ENCODE assay signal across 22 cellular contexts in genomic region chr11:88324562-88325345, GRCh38. TPM values are rescaled to one million over a fixed set of nuclear protein-coding genes. Genes with fewer than 3 reads are reported as not detected.
A peak's percentile ranks its signal among the peaks of the same experiment; 100 is the strongest.
DNase-seq lines count a peak whose midpoint lies in the region; ATAC-seq and TF ChIP-seq lines count a peak whose summit lies in the region.
"Had no signal": no experiment of that assay in that cellular context is flagged by ENCODE, and none has a peak within 500 bp of the region (broad histone marks: within the 10 kb centered on the region; RNA-seq: fewer than 3 reads in every experiment).

No MANE protein-coding gene starts in this region.

- no peak for TF ChIP-seq CTCF in endodermal cell (conservative IDR thresholded peaks at IDR 0.05)

- peaks cover 41% of the 10 kb centered on the region for H3K4me1 ChIP-seq in CD8-positive, alpha-beta memory T cell (ENCODE audit: insufficient read depth, low read length)
- peaks cover 15% of the 10 kb centered on the region for H3K4me1 ChIP-seq in endodermal cell (ENCODE audit: control insufficient read depth, insufficient read depth, low read length)
- H3K4me1 ChIP-seq: SJCRH30 had no signal

- POLR2A ChIA-PET in activated CD4-positive, alpha-beta memory T cell treated with anti-CD3 and anti-CD28 coated beads, Interleukin-2, amount 10 ng/mL, durations not matched to agents 7 days and 5 days (lab: Charles Lee): interaction anchor here (0.7 to 8.9 kb wide), 11 partner anchors 7 to 213 kb away, joined by 3 to 98 read pairs (median 3); partner anchors contain the start of gene CTSC
- POLR2A ChIA-PET in activated CD4-positive, alpha-beta memory T cell treated with anti-CD3 and anti-CD28 coated beads for 36 hours (lab: Charles Lee): interaction anchor here (1.1 to 5.0 kb wide), 2 partner anchors 13 to 33 kb away, joined by 4 to 36 read pairs; partner anchors contain the start of gene CTSC
- POLR2A ChIA-PET in CD8-positive, alpha-beta memory T cell (lab: Charles Lee): interaction anchor here (0.8 to 1.0 kb wide), 2 partner anchors 12 to 13 kb away, joined by 3 to 4 read pairs; partner anchors contain the start of gene CTSC

- no peak overlapping the region for H3K9ac ChIP-seq in SK-N-MC (ENCODE audit: insufficient read length)
- H3K9ac ChIP-seq in endodermal cell (ENCODE audit: extremely low read depth, low read length, poor library complexity, severe bottlenecking): peak overlapping the region; percentile 17

- DNase-seq in activated CD4-positive, alpha-beta memory T cell treated with anti-CD3 and anti-CD28 coated beads, Interleukin-2, amount 10 ng/mL, durations not matched to agents 7 days and 5 days: no peak
- DNase-seq in activated CD4-positive, alpha-beta memory T cell treated with anti-CD3 and anti-CD28 coated beads for 36 hours: no peak
- no peak for DNase-seq in CD8-positive, alpha-beta memory T cell
- DNase-seq in SK-N-MC (ENCODE audit: low read depth, low spot score) (no peak), endodermal cell (no peak), cortex of kidney (lab: John Stamatoyannopoulos, UW) (no peak), NCI-H524 (lab: John Stamatoyannopoulos, UW) (no peak), left colon (no peak)
- DNase-seq: amygdala; C1 segment of cervical spinal cord; caudate nucleus; DMS53; effector CD4-positive, alpha-beta T cell; esophagus squamous epithelium; left cardiac atrium; MM.1S; NCI-H146; NCI-H2227 treated with DMSO at 0.1 percent for 48 hours; SJCRH30; spleen had no signal

- H3K27ac Mint-ChIP-seq in activated CD4-positive, alpha-beta memory T cell treated with anti-CD3 and anti-CD28 coated beads, Interleukin-2, amount 10 ng/mL, durations not matched to agents 7 days and 5 days: peak overlapping the region; percentile 64
- H3K27ac Mint-ChIP-seq in activated CD4-positive, alpha-beta memory T cell treated with anti-CD3 and anti-CD28 coated beads for 36 hours: no peak overlapping the region
- peak overlapping the region in 7 of 8 donors; percentile 4 to 80 (median 64) for H3K27ac Mint-ChIP-seq in CD8-positive, alpha-beta memory T cell
- H3K27ac Mint-ChIP-seq in endodermal cell: peak overlapping the region; percentile 91

- peaks cover 97% of the 10 kb centered on the region for H3K36me3 Mint-ChIP-seq in activated CD4-positive, alpha-beta memory T cell treated with anti-CD3 and anti-CD28 coated beads, Interleukin-2, amount 10 ng/mL, durations not matched to agents 7 days and 5 days (ENCODE audit: low read depth)
- peaks cover 60% of the 10 kb centered on the region for H3K36me3 Mint-ChIP-seq in activated CD4-positive, alpha-beta memory T cell treated with anti-CD3 and anti-CD28 coated beads for 36 hours
- peaks cover 24 to 88% (median 41%) of the 10 kb centered on the region in 3 donors for H3K36me3 Mint-ChIP-seq in CD8-positive, alpha-beta memory T cell
- peaks cover 78% of the 10 kb centered on the region for H3K36me3 Mint-ChIP-seq in endodermal cell (ENCODE audit: low read depth)

- H3K9me3 ChIP-seq in CD8-positive, alpha-beta memory T cell (ENCODE audit: low read length): no peaks in the 10 kb centered on the region
- no peaks in the 10 kb centered on the region for H3K9me3 ChIP-seq in SK-N-MC (ENCODE audit: low read depth, low read length)
- peaks cover 10% of the 10 kb centered on the region for H3K9me3 ChIP-seq in endodermal cell (ENCODE audit: control insufficient read depth, low read length)
- H3K9me3 ChIP-seq: esophagus squamous epithelium, SJCRH30, spleen, suprapubic skin had no signal

- H3K27me3 ChIP-seq in CD8-positive, alpha-beta memory T cell (ENCODE audit: insufficient read depth, low read length, poor library complexity, severe bottlenecking): no peaks in the 10 kb centered on the region
- H3K27me3 ChIP-seq in endodermal cell (ENCODE audit: control insufficient read depth, insufficient read depth, low read length, poor library complexity, severe bottlenecking): no peaks in the 10 kb centered on the region
- H3K27me3 ChIP-seq: esophagus squamous epithelium, SJCRH30, spleen, suprapubic skin had no signal

- intact Hi-C loops in activated CD4-positive, alpha-beta memory T cell treated with anti-CD3 and anti-CD28 coated beads for 36 hours (cut with micrococcal nuclease): loop anchor here (1.0 to 2.0 kb wide), 2 partner anchors 10 to 22 kb away; no protein-coding TSS in a partner anchor
- intact Hi-C loops in left colon (cut with DNase I, micrococcal nuclease): no loop called here

- no peak for ATAC-seq in left colon
- ATAC-seq: HCT116, left cardiac atrium had no signal

- H3K36me3 ChIP-seq in CD8-positive, alpha-beta memory T cell (ENCODE audit: insufficient read depth, low read length): peaks cover 12% of the 10 kb centered on the region
- H3K36me3 ChIP-seq in SK-N-MC (ENCODE audit: insufficient read depth, low read length): peaks cover 85% of the 10 kb centered on the region
- H3K36me3 ChIP-seq in endodermal cell (ENCODE audit: control insufficient read depth, insufficient read depth, low read length): peaks cover 42% of the 10 kb centered on the region
- H3K36me3 ChIP-seq: suprapubic skin had no signal

- H3K9me3 Mint-ChIP-seq in activated CD4-positive, alpha-beta memory T cell treated with anti-CD3 and anti-CD28 coated beads, Interleukin-2, amount 10 ng/mL, durations not matched to agents 7 days and 5 days: no peaks in the 10 kb centered on the region
- H3K9me3 Mint-ChIP-seq in activated CD4-positive, alpha-beta memory T cell treated with anti-CD3 and anti-CD28 coated beads for 36 hours: peaks cover 3% of the 10 kb centered on the region
- H3K9me3 Mint-ChIP-seq in CD8-positive, alpha-beta memory T cell: no peaks in the 10 kb centered on the region
- H3K9me3 Mint-ChIP-seq in endodermal cell: peaks cover 5% of the 10 kb centered on the region

- H3K27ac ChIP-seq in CD8-positive, alpha-beta memory T cell (ENCODE audit: low read depth, low read length): no peak overlapping the region
- H3K27ac ChIP-seq in SK-N-MC (peak overlapping the region; percentile 72; the same call in 1 of the 2 replicates), endodermal cell (ENCODE audit: low read depth, low read length) (no peak overlapping the region)
- H3K27ac ChIP-seq: esophagus squamous epithelium, SJCRH30, spleen, suprapubic skin had no signal

- peaks cover 89% of the 10 kb centered on the region for H3K4me1 Mint-ChIP-seq in activated CD4-positive, alpha-beta memory T cell treated with anti-CD3 and anti-CD28 coated beads, Interleukin-2, amount 10 ng/mL, durations not matched to agents 7 days and 5 days
- H3K4me1 Mint-ChIP-seq in activated CD4-positive, alpha-beta memory T cell treated with anti-CD3 and anti-CD28 coated beads for 36 hours (ENCODE audit: low read depth): peaks cover 81% of the 10 kb centered on the region
- peaks cover 93 to 100% (median 99%) of the 10 kb centered on the region in 3 donors for H3K4me1 Mint-ChIP-seq in CD8-positive, alpha-beta memory T cell
- H3K4me1 Mint-ChIP-seq in endodermal cell: peaks cover 75% of the 10 kb centered on the region

- H3K4me3 Mint-ChIP-seq in activated CD4-positive, alpha-beta memory T cell treated with anti-CD3 and anti-CD28 coated beads, Interleukin-2, amount 10 ng/mL, durations not matched to agents 7 days and 5 days: peak overlapping the region; percentile 16
- H3K4me3 Mint-ChIP-seq in activated CD4-positive, alpha-beta memory T cell treated with anti-CD3 and anti-CD28 coated beads for 36 hours: no peak overlapping the region
- H3K4me3 Mint-ChIP-seq in CD8-positive, alpha-beta memory T cell: peak overlapping the region; percentile 23 to 74 (median 52)
- H3K4me3 Mint-ChIP-seq in endodermal cell: peak overlapping the region; percentile 10

- H3K27me3 Mint-ChIP-seq in activated CD4-positive, alpha-beta memory T cell treated with anti-CD3 and anti-CD28 coated beads, Interleukin-2, amount 10 ng/mL, durations not matched to agents 7 days and 5 days: no peaks in the 10 kb centered on the region
- no peaks in the 10 kb centered on the region for H3K27me3 Mint-ChIP-seq in activated CD4-positive, alpha-beta memory T cell treated with anti-CD3 and anti-CD28 coated beads for 36 hours
- H3K27me3 Mint-ChIP-seq in CD8-positive, alpha-beta memory T cell: no peaks in the 10 kb centered on the region
- H3K27me3 Mint-ChIP-seq in endodermal cell (ENCODE audit: insufficient read depth): no peaks in the 10 kb centered on the region

- WGBS in endodermal cell (ENCODE audit: insufficient coverage in 1 of 2, insufficient read length in 1 of 2), 2 experiments: 67 to 90% methylated on average over 3 to 4 of the region's 4 CpGs

- H3K4me3 ChIP-seq in CD8-positive, alpha-beta memory T cell (ENCODE audit: low read length): no peak overlapping the region
- H3K4me3 ChIP-seq in SK-N-MC: peak overlapping the region; percentile 40; the same call in 1 of the 2 replicates
- H3K4me3 ChIP-seq in endodermal cell (ENCODE audit: low read length): peak overlapping the region; percentile 59
- H3K4me3 ChIP-seq: esophagus squamous epithelium, SJCRH30, spleen, suprapubic skin had no signal

- CTCF ChIA-PET in activated CD4-positive, alpha-beta memory T cell treated with anti-CD3 and anti-CD28 coated beads, Interleukin-2, amount 10 ng/mL, durations not matched to agents 7 days and 5 days (lab: Charles Lee): interaction anchor here (0.7 to 1.4 kb wide), 8 partner anchors 9 to 226 kb away, joined by 3 to 5 read pairs (median 4); partner anchors contain the start of gene CTSC
- CTCF ChIA-PET in activated CD4-positive, alpha-beta memory T cell treated with anti-CD3 and anti-CD28 coated beads for 36 hours (lab: Charles Lee): interaction anchor here (0.7 kb wide), 1 partner anchor 11 kb away, joined by 3 read pairs; no protein-coding TSS in a partner anchor
- CTCF ChIA-PET in CD8-positive, alpha-beta memory T cell (lab: Charles Lee): interaction anchor here (1.2 to 2.0 kb wide), 4 partner anchors 13 to 89 kb away, joined by 3 to 12 read pairs (median 3); partner anchors contain the start of gene CTSC

RNA-seq across cellular contexts. Expression of gene CTSC, which starts 12.8 kb away (rescaled TPM):
- 100 to 1,000 TPM; 321 to 323 TPM for total RNA-seq in activated CD4-positive, alpha-beta memory T cell treated with anti-CD3 and anti-CD28 coated beads, Interleukin-2, amount 10 ng/mL, durations not matched to agents 7 days and 5 days
- 10 to 100 TPM; 66.5 to 70.7 TPM for total RNA-seq in activated CD4-positive, alpha-beta memory T cell treated with anti-CD3 and anti-CD28 coated beads for 36 hours
- total RNA-seq in CD8-positive, alpha-beta memory T cell: 100 to 1,000 TPM; 128 to 132 TPM
- polyA plus RNA-seq in CD8-positive, alpha-beta memory T cell: 261 TPM
- total RNA-seq in endodermal cell (100 to 1,000 TPM; 234 to 273 TPM), left colon (100 to 1,000 TPM in 1 of 2 donors, 10 to 100 TPM in 1; 65.4 to 133 TPM)
- polyA plus RNA-seq in endodermal cell (2013, experiment 1 of 2): 116 TPM
- polyA plus RNA-seq in endodermal cell (2013, experiment 2 of 2): 98.1 TPM
